8 cellular contexts compared by ENCODE assay signal in genomic region chr17:75856062-75856681, GRCh38. TPM values are rescaled to one million over a fixed set of nuclear protein-coding genes. Genes with fewer than 3 reads are reported as not detected.
DNase-seq lines count a peak whose midpoint lies in the region; ATAC-seq, FAIRE-seq and TF ChIP-seq lines count a peak whose summit lies in the region.

No MANE protein-coding gene starts in this region.

- H3K36me3 ChIP-seq in A673 (ENCODE audit: insufficient read depth, low read length, poor library complexity, severe bottlenecking) (peaks cover 5% of the 10 kb centered on the region), GM12878 (ENCODE audit: control insufficient read depth in 2 of 2, insufficient read depth in 2 of 2, low read length in 1 of 2) (peaks cover 2% of the 10 kb centered on the region in 2 experiments; a peak in 2 of 4 replicates), kidney (ENCODE audit: control insufficient read depth in 1 of 2, insufficient read depth in 2 of 2, low read length in 2 of 2) (peaks cover 2 to 5% of the 10 kb centered on the region in 2 donors), suprapubic skin (peaks cover 11% of the 10 kb centered on the region)

- H3K27me3 ChIP-seq in A673 (replicated peaks; ENCODE audit: insufficient read depth, low read depth, low read length, poor library complexity) (no peaks in the 10 kb centered on the region), GM12878 (replicated peaks in 1 of 2; ENCODE audit: control insufficient read depth in 2 of 2, insufficient read depth in 2 of 2, low read length in 1 of 2) (no peaks in the 10 kb centered on the region), suprapubic skin (no peaks in the 10 kb centered on the region)

- H3K27ac ChIP-seq in A673 (ENCODE audit: low read depth, low read length, poor library complexity, severe bottlenecking) (peak overlapping the region; percentile 86), GM12878 (ENCODE audit: control insufficient read depth, insufficient read depth) (peak overlapping the region; percentile 93), kidney (ENCODE audit: low read depth in 2 of 2, low read length in 2 of 2) (peak overlapping the region; percentile 99), suprapubic skin (peak overlapping the region; percentile 93)

- TF ChIP-seq CTCF in A673 (conservative IDR thresholded peaks at IDR 0.05; ENCODE audit: low read depth, low read length) (no peak), GM12872 (IDR thresholded peaks at IDR 0.05; ENCODE audit: insufficient read depth, low read depth, low read length) (peak; percentile 3; the same call in 2 of the 3 replicates), LNCaP clone FGC (IDR thresholded peaks at IDR 0.05; ENCODE audit: control insufficient read depth, extremely low read depth, insufficient read depth) (peak; percentile 31; the same call in 1 of the 2 replicates), GM12878 (IDR thresholded peaks at IDR 0.05 in 2 of 3, conservative IDR thresholded peaks at IDR 0.05 in 1 of 3; ENCODE audit: control insufficient read depth in 2 of 3, extremely low read depth in 1 of 3, insufficient read depth in 1 of 3, low read depth in 3 of 3, low read length in 3 of 3) (peak in 2 of 3 experiments; percentile 49 to 52; a peak in 3 of 6 replicates), kidney (IDR thresholded peaks at IDR 0.05; ENCODE audit: borderline replicate concordance, extremely low read depth, insufficient read depth) (no peak), suprapubic skin (IDR thresholded peaks at IDR 0.05) (no peak)

- peaks cover 13% of the 10 kb centered on the region for H3K4me1 ChIP-seq in A673 (ENCODE audit: insufficient read depth, low read length, poor library complexity, severe bottlenecking)
- H3K4me1 ChIP-seq in GM12878 (ENCODE audit: control insufficient read depth, insufficient read depth, low read length): peaks cover 23% of the 10 kb centered on the region
- peaks cover 12 to 14% of the 10 kb centered on the region in 2 donors for H3K4me1 ChIP-seq in kidney (ENCODE audit: control insufficient read depth in 1 of 2, insufficient read depth in 1 of 2, low read depth in 1 of 2, low read length in 2 of 2)
- H3K4me1 ChIP-seq in suprapubic skin: peaks cover 39% of the 10 kb centered on the region

- H4K20me1 ChIP-seq in GM12878 (ENCODE audit: control insufficient read depth, insufficient read depth): no peaks in the 10 kb centered on the region

- RAD21 ChIA-PET in GM12878 (lab: Charles Lee; ENCODE audit: unreplicated experiment): interaction anchor here (0.7 to 3.2 kb wide), 12 partner anchors 11 to 106 kb away, joined by 3 to 32 read pairs (median 6); partner anchors contain the start of genes TRIM47, TRIM65, UNC13D and UNK

- H3K9ac ChIP-seq in GM12878 (ENCODE audit: control insufficient read depth, insufficient read depth, low read length) (peak overlapping the region; percentile 96), kidney (ENCODE audit: low read length in 2 of 2) (peak overlapping the region; percentile 90 to 96)

- no peak for FAIRE-seq in GM12878 (lab: Jason Lieb, UNC)
- FAIRE-seq in kidney (lab: Jason Lieb, UNC): no peak
- FAIRE-seq in GM19239 (lab: Jason Lieb, UNC): no peak

- TF ChIP-seq EP300 in GM12878 (IDR thresholded peaks at IDR 0.05; ENCODE audit: borderline replicate concordance in 1 of 2, control insufficient read depth in 1 of 2, low read depth in 2 of 2, low read length in 2 of 2): no peak
- TF ChIP-seq EP300 in suprapubic skin (IDR thresholded peaks at IDR 0.05): no peak

- WGBS in GM12878 (ENCODE audit: insufficient coverage, insufficient replicate concordance, low lambda C conversion rate, missing lambda C conversion rate): under 1% methylated on average over 24 of the region's 24 CpGs
- 11% methylated on average over 10 of the region's 24 CpGs for WGBS in suprapubic skin

- H2AFZ ChIP-seq in GM12878 (ENCODE audit: control insufficient read depth, low read depth, low read length): peak overlapping the region; percentile 78

- POLR2A ChIA-PET in A673 (lab: Charles Lee; ENCODE audit: low non-redundant PET) (interaction anchor here (2.1 kb wide), 1 partner anchor 76 kb away, joined by 6 read pairs; no protein-coding TSS in a partner anchor), GM12878 (lab: Charles Lee) (interaction anchor here (0.5 to 5.8 kb wide), 19 partner anchors 9 to 145 kb away, joined by 3 to 42 read pairs (median 7); partner anchors contain the start of genes GALK1, TRIM65, UNC13D and UNK)

- CTCF ChIA-PET in A673 (lab: Charles Lee) (interaction anchor here (1.1 to 1.6 kb wide), 2 partner anchors 19 to 123 kb away, joined by 3 to 4 read pairs; partner anchors contain the start of genes ACOX1 and TEN1), GM12878 (lab: Yijun Ruan, JAX) (interaction anchor here (0.6 to 9.4 kb wide), 22 partner anchors 9 to 428 kb away, joined by 3 to 117 read pairs (median 4); partner anchors contain the start of genes GALK1, MRPL38, TRIM47 and TRIM65)

- TF ChIP-seq POLR2A in GM12878 (IDR thresholded peaks at IDR 0.05; ENCODE audit: low read depth, low read length): no peak
- TF ChIP-seq POLR2A in suprapubic skin (IDR thresholded peaks at IDR 0.05): no peak

- peak overlapping the region; percentile 63 for H3K4me3 ChIP-seq in A673 (ENCODE audit: low read depth, low read length, poor library complexity, severe bottlenecking)
- H3K4me3 ChIP-seq in LNCaP clone FGC (ENCODE audit: low read depth, low read length): peak overlapping the region; percentile 97
- H3K4me3 ChIP-seq in GM12878: peak overlapping the region; percentile 79
- peak overlapping the region; percentile 71 to 80 for H3K4me3 ChIP-seq in kidney (ENCODE audit: low read length in 2 of 2)
- H3K4me3 ChIP-seq in suprapubic skin: peak overlapping the region; percentile 61

- H3K79me2 ChIP-seq in GM12878 (ENCODE audit: control insufficient read depth, insufficient read depth, low read length): peaks cover 18% of the 10 kb centered on the region

- in situ Hi-C loops in GM12878 (cut with MboI): no loop called here

- peak; percentile 63 for ATAC-seq in GM12878

- peak; percentile 64; the same call in 1 of the 2 replicates for TF ChIP-seq RAD21 in GM12878 (IDR thresholded peaks at IDR 0.05; ENCODE audit: insufficient read depth, low read depth, low read length)

- H3K9me3 ChIP-seq in A673 (ENCODE audit: low read depth, low read length, poor library complexity, severe bottlenecking) (no peaks in the 10 kb centered on the region), GM12878 (replicated peaks; ENCODE audit: control insufficient read depth, insufficient read depth, low read length) (no peaks in the 10 kb centered on the region), kidney (ENCODE audit: control insufficient read depth in 1 of 2, low read length in 2 of 2) (no peaks in the 10 kb centered on the region), suprapubic skin (no peaks in the 10 kb centered on the region)

- TSS peak; percentile 86 for BruUV-seq in A673 (replicated peaks; lab: Mats Ljungman, UMichigan)
- no TSS peak for BruUV-seq in GM12878 (replicated peaks; lab: Mats Ljungman, UMichigan)

- H3K4me2 ChIP-seq in GM12878 (ENCODE audit: control insufficient read depth, insufficient read depth): peak overlapping the region; percentile 95

- intact Hi-C loops in A673 (cut with micrococcal nuclease; ENCODE audit: unreplicated experiment) (no loop called here), GM12878 (cut with micrococcal nuclease; ENCODE audit: unreplicated experiment) (loop anchor here (5.0 kb wide), 1 partner anchor 41 kb away; the partner anchor contains the start of gene TRIM65), kidney (cut with DNase I) (no loop called here)

- DNase-seq in A673 (ENCODE audit: low spot score) (no peak), LNCaP clone FGC (ENCODE audit: low read depth) (no peak), GM12878 (ENCODE audit: low read depth, low spot score) (no peak), kidney (no peak), suprapubic skin (ENCODE audit: low spot score in 2 of 2) (no peak), GM19239 (ENCODE audit: insufficient read length, low spot score) (no peak), NCI-H128 (lab: John Stamatoyannopoulos, UW; ENCODE audit: unreplicated experiment) (no peak)

- SMC1A ChIA-PET in GM12878 (lab: Charles Lee; ENCODE audit: uncharacterized antibody, unreplicated experiment): interaction anchor here (0.7 to 3.6 kb wide), 11 partner anchors 9 to 79 kb away, joined by 3 to 11 read pairs (median 4); partner anchors contain the start of gene TRIM65

RNA-seq across cellular contexts. Expression of gene WBP2, which starts 1.0 kb away (rescaled TPM):
- total RNA-seq in A673 (2021) (70.3 and 87.5 TPM in 2 replicates), GM12878 (2014; rRNA removed) (26.0 and 28.4 TPM in 2 replicates), GM12878 (2014; rRNA removed; fragmentation: Illumina TruSeq; extraction: Trizol) (11.8 and 12.1 TPM in 2 replicates), GM12878 (2021) (53.9 and 56.4 TPM in 2 replicates), kidney (135 TPM), suprapubic skin (10 to 100 TPM; 64.9 to 99.4 (median 76.9) TPM)
- 24.5 and 27.7 TPM in 2 replicates for total RNA-seq in GM12878 (2013; cell fraction: nucleolus; rRNA removed)
- 45.2 TPM for polyA plus RNA-seq in GM12878 (2011; ENCODE audit: low read depth)
- polyA plus RNA-seq in GM12878 (2011; rRNA removed) (12.7 and 18.6 TPM in 2 replicates), GM12878 (2014; fragmentation: Illumina TruSeq; extraction: Trizol) (40.8 and 53.4 TPM in 2 replicates), GM12878 (2014; fragmentation: Nextera tagmentation; extraction: Ambion mirVana) (1 to 10 TPM; 1.5 to 3.0 TPM), GM12878 (2014; rRNA removed) (26.6 and 30.9 TPM in 2 replicates), GM12878 (2016; fragmentation: Nextera tagmentation; extraction: Ambion mirVana) (10 to 100 TPM; 49.8 to 57.3 TPM), kidney (ENCODE audit: insufficient read depth, low read depth, low replicate concordance) (151 TPM)
- polyA plus RNA-seq in GM12878 (2011; cell fraction: cytosol; rRNA removed): 18.8 and 21.9 TPM in 2 replicates
- polyA plus RNA-seq in GM12878 (2011; cell fraction: nucleus; rRNA removed): 60.2 and 65.4 TPM in 2 replicates
- 80.3 and 82.1 TPM in 2 replicates for polyA plus RNA-seq in GM12878 (2012)
- 20.7 and 21.9 TPM in 2 replicates for polyA minus RNA-seq in GM12878 (2011; rRNA and poly(A)+ RNA removed)
- 11.9 and 13.1 TPM in 2 replicates for polyA minus RNA-seq in GM12878 (2011; cell fraction: cytosol; rRNA and poly(A)+ RNA removed)
- polyA minus RNA-seq in GM12878 (2011; cell fraction: nucleus; rRNA and poly(A)+ RNA removed): 21.2 and 23.5 TPM in 2 replicates

RNA-seq across cellular contexts. Expression of gene UNC13D, which starts 12.0 kb away (rescaled TPM):
- total RNA-seq in A673 (2021): 0.37 and 2.2 TPM in 2 replicates
- total RNA-seq in GM12878 (2013; cell fraction: nucleolus; rRNA removed): 128 and 142 TPM in 2 replicates
- 37.9 and 45.2 TPM in 2 replicates for total RNA-seq in GM12878 (2014; rRNA removed)
- total RNA-seq in GM12878 (2014; rRNA removed; fragmentation: Illumina TruSeq; extraction: Trizol): 10.0 and 10.3 TPM in 2 replicates
- 58.6 and 63.9 TPM in 2 replicates for total RNA-seq in GM12878 (2021)
- 46.6 TPM for polyA plus RNA-seq in GM12878 (2011; ENCODE audit: low read depth)
- polyA plus RNA-seq in GM12878 (2011; rRNA removed): 9.2 and 15.5 TPM in 2 replicates
- 11.1 and 15.5 TPM in 2 replicates for polyA plus RNA-seq in GM12878 (2011; cell fraction: cytosol; rRNA removed)
- polyA plus RNA-seq in GM12878 (2011; cell fraction: nucleus; rRNA removed): 157 and 179 TPM in 2 replicates
- 42.6 and 46.6 TPM in 2 replicates for polyA plus RNA-seq in GM12878 (2012)
- 4.0 and 14.4 TPM in 2 replicates for polyA plus RNA-seq in GM12878 (2014; fragmentation: Illumina TruSeq; extraction: Trizol)
- polyA plus RNA-seq in GM12878 (2014; fragmentation: Nextera tagmentation; extraction: Ambion mirVana): 1 to 10 TPM in 1 of 2 experiments, under 1 TPM in 1; 0.32 to 1.6 TPM
- 37.1 and 46.0 TPM in 2 replicates for polyA plus RNA-seq in GM12878 (2014; rRNA removed)
- 10 to 100 TPM; 34.9 to 37.4 TPM for polyA plus RNA-seq in GM12878 (2016; fragmentation: Nextera tagmentation; extraction: Ambion mirVana)
- 12.5 and 23.1 TPM in 2 replicates for polyA minus RNA-seq in GM12878 (2011; rRNA and poly(A)+ RNA removed)
- polyA minus RNA-seq in GM12878 (2011; cell fraction: cytosol; rRNA and poly(A)+ RNA removed): 9.7 and 12.6 TPM in 2 replicates
- polyA minus RNA-seq in GM12878 (2011; cell fraction: nucleus; rRNA and poly(A)+ RNA removed): 47.1 and 66.4 TPM in 2 replicates
- 26.1 TPM for total RNA-seq in kidney
- 3.8 TPM for polyA plus RNA-seq in kidney (ENCODE audit: insufficient read depth, low read depth, low replicate concordance)
- total RNA-seq in suprapubic skin: 10 to 100 TPM in 1 of 4 donors, 1 to 10 TPM in 3; 5.2 to 21.0 (median 7.2) TPM

RNA-seq across cellular contexts. Expression of gene TRIM47, which starts 22.2 kb away (rescaled TPM):
- total RNA-seq in A673 (2021) (0.46 and 0.95 TPM in 2 replicates), GM12878 (2014; rRNA removed) (9.6 and 9.8 TPM in 2 replicates), GM12878 (2014; rRNA removed; fragmentation: Illumina TruSeq; extraction: Trizol) (3.7 and 4.3 TPM in 2 replicates), GM12878 (2021) (8.6 and 9.8 TPM in 2 replicates), kidney (118 TPM), suprapubic skin (10 to 100 TPM; 22.8 to 43.1 (median 27.7) TPM)
- 4.6 and 7.4 TPM in 2 replicates for total RNA-seq in GM12878 (2013; cell fraction: nucleolus; rRNA removed)
- 0.16 TPM for polyA plus RNA-seq in GM12878 (2011; ENCODE audit: low read depth)
- polyA plus RNA-seq in GM12878 (2011; rRNA removed) (0.12 and 0.35 TPM in 2 replicates), GM12878 (2014; fragmentation: Illumina TruSeq; extraction: Trizol) (0.84 and 4.6 TPM in 2 replicates), GM12878 (2014; fragmentation: Nextera tagmentation; extraction: Ambion mirVana) (1 to 10 TPM in 1 of 2 experiments, under 1 TPM in 1; 0.79 to 1.8 TPM), GM12878 (2014; rRNA removed) (8.4 and 11.3 TPM in 2 replicates), GM12878 (2016; fragmentation: Nextera tagmentation; extraction: Ambion mirVana) (1 to 10 TPM; 6.1 to 9.7 TPM), kidney (ENCODE audit: insufficient read depth, low read depth, low replicate concordance) (95.0 TPM)
- polyA plus RNA-seq in GM12878 (2011; cell fraction: cytosol; rRNA removed): 0.64 and 0.93 TPM in 2 replicates
- 0.48 and 1.5 TPM in 2 replicates for polyA plus RNA-seq in GM12878 (2011; cell fraction: nucleus; rRNA removed)
- polyA plus RNA-seq in GM12878 (2012): 0.67 and 0.97 TPM in 2 replicates
- not detected in 2 replicates for polyA minus RNA-seq in GM12878 (2011; rRNA and poly(A)+ RNA removed)
- 0.73 TPM in 1 of 2 replicates, not detected in the other for polyA minus RNA-seq in GM12878 (2011; cell fraction: cytosol; rRNA and poly(A)+ RNA removed)
- polyA minus RNA-seq in GM12878 (2011; cell fraction: nucleus; rRNA and poly(A)+ RNA removed): 0.96 and 0.97 TPM in 2 replicates

RNA-seq across cellular contexts. Expression of gene TRIM65, which starts 40.6 kb away (rescaled TPM):
- total RNA-seq in A673 (2021) (46.1 and 47.9 TPM in 2 replicates), GM12878 (2014; rRNA removed) (21.0 and 26.0 TPM in 2 replicates), GM12878 (2014; rRNA removed; fragmentation: Illumina TruSeq; extraction: Trizol) (10.1 and 11.6 TPM in 2 replicates), GM12878 (2021) (21.8 and 23.0 TPM in 2 replicates), kidney (23.6 TPM), suprapubic skin (10 to 100 TPM; 22.5 to 44.6 (median 32.1) TPM)
- 10.6 and 14.1 TPM in 2 replicates for total RNA-seq in GM12878 (2013; cell fraction: nucleolus; rRNA removed)
- 3.9 TPM for polyA plus RNA-seq in GM12878 (2011; ENCODE audit: low read depth)
- polyA plus RNA-seq in GM12878 (2011; rRNA removed) (3.9 and 6.0 TPM in 2 replicates), GM12878 (2014; fragmentation: Illumina TruSeq; extraction: Trizol) (7.2 and 10.0 TPM in 2 replicates), GM12878 (2014; fragmentation: Nextera tagmentation; extraction: Ambion mirVana) (1 to 10 TPM; 1.4 to 3.8 TPM), GM12878 (2014; rRNA removed) (18.8 and 19.5 TPM in 2 replicates), GM12878 (2016; fragmentation: Nextera tagmentation; extraction: Ambion mirVana) (10 to 100 TPM in 1 of 2 experiments, 1 to 10 TPM in 1; 3.2 to 16.2 TPM), kidney (ENCODE audit: insufficient read depth, low read depth, low replicate concordance) (11.5 TPM)
- polyA plus RNA-seq in GM12878 (2011; cell fraction: cytosol; rRNA removed): 7.4 and 8.5 TPM in 2 replicates
- 6.4 and 8.0 TPM in 2 replicates for polyA plus RNA-seq in GM12878 (2011; cell fraction: nucleus; rRNA removed)
- polyA plus RNA-seq in GM12878 (2012): 7.9 and 8.1 TPM in 2 replicates
- 2.4 and 6.8 TPM in 2 replicates for polyA minus RNA-seq in GM12878 (2011; rRNA and poly(A)+ RNA removed)
- 2.0 and 2.1 TPM in 2 replicates for polyA minus RNA-seq in GM12878 (2011; cell fraction: cytosol; rRNA and poly(A)+ RNA removed)
- polyA minus RNA-seq in GM12878 (2011; cell fraction: nucleus; rRNA and poly(A)+ RNA removed): 2.2 and 4.6 TPM in 2 replicates

RNA-seq across cellular contexts. Expression of gene MRPL38, which starts 48.5 kb away (rescaled TPM):
- total RNA-seq in A673 (2021) (166 and 167 TPM in 2 replicates), GM12878 (2014; rRNA removed) (39.3 and 43.8 TPM in 2 replicates), GM12878 (2014; rRNA removed; fragmentation: Illumina TruSeq; extraction: Trizol) (49.3 and 52.1 TPM in 2 replicates), GM12878 (2021) (145 and 161 TPM in 2 replicates), kidney (89.8 TPM), suprapubic skin (100 to 1,000 TPM in 1 of 4 donors, 10 to 100 TPM in 3; 41.7 to 113 (median 50.2) TPM)
- 53.2 and 65.9 TPM in 2 replicates for total RNA-seq in GM12878 (2013; cell fraction: nucleolus; rRNA removed)
- 17.8 TPM for polyA plus RNA-seq in GM12878 (2011; ENCODE audit: low read depth)
- polyA plus RNA-seq in GM12878 (2011; rRNA removed) (21.8 and 54.1 TPM in 2 replicates), GM12878 (2014; fragmentation: Illumina TruSeq; extraction: Trizol) (13.1 and 44.1 TPM in 2 replicates), GM12878 (2014; fragmentation: Nextera tagmentation; extraction: Ambion mirVana) (10 to 100 TPM in 1 of 2 experiments, 1 to 10 TPM in 1; 6.6 to 20.1 TPM), GM12878 (2014; rRNA removed) (76.9 and 84.1 TPM in 2 replicates), GM12878 (2016; fragmentation: Nextera tagmentation; extraction: Ambion mirVana) (100 to 1,000 TPM; 204 to 205 TPM), kidney (ENCODE audit: insufficient read depth, low read depth, low replicate concordance) (114 TPM)
- 63.0 and 88.7 TPM in 2 replicates for polyA plus RNA-seq in GM12878 (2011; cell fraction: cytosol; rRNA removed)
- polyA plus RNA-seq in GM12878 (2011; cell fraction: nucleus; rRNA removed): 286 and 298 TPM in 2 replicates
- polyA plus RNA-seq in GM12878 (2012): 44.0 and 47.0 TPM in 2 replicates
- 25.1 and 39.7 TPM in 2 replicates for polyA minus RNA-seq in GM12878 (2011; rRNA and poly(A)+ RNA removed)
- 21.5 and 33.3 TPM in 2 replicates for polyA minus RNA-seq in GM12878 (2011; cell fraction: cytosol; rRNA and poly(A)+ RNA removed)
- polyA minus RNA-seq in GM12878 (2011; cell fraction: nucleus; rRNA and poly(A)+ RNA removed): 36.5 and 65.6 TPM in 2 replicates

Comparison
In these comparisons a context has a peak if more than half of its experiments do, and no peak if none do; other contexts are left out.
1. CTCF ChIP-seq: peak in GM12872 (single experiment), LNCaP clone FGC (single experiment) and GM12878 (2 of 3); none in A673 (single experiment), kidney (single experiment) and suprapubic skin (0 of 2).
2. Peak in every context shown above with its lines, with median percentiles within 50 percentile points of each other: H3K27ac ChIP-seq and H3K4me3 ChIP-seq.